ENCODE assay signal across 12 cellular contexts in the genomic region with DNA sequence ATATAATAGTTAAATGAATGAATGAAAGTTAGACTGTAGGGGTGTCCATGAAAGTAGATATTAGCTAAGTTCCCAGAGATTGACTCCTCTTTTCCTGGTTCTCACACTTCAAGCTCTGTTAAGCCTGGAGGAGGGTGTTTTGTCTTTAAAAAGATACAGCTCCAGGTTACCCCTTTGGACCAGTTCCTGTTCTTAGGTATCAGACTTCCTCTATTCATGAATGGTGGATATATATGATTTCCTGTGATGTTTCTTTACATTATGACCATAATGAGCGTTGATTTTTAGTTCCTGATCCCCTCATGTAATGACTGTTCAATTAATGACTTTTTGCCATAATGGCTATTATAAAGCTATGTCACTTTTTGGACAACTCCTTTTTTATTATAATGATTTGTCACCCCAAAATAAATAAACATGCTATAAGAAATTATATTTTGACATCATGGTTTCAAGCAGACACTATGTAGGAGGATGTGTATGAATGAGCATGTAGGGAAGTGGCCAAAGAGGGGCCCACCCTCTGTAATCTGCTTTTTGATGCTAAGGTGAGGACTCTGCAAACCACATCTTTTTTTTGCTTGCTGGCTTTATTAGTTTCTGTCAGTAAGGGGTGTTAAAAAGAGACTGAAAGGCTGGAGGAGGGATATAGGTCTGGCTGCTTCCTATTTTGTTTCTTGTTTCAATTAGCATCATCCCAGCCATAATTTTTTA. TPM values are rescaled to one million over a fixed set of nuclear protein-coding genes. Genes with fewer than 3 reads are reported as not detected.
"Had no signal": no experiment of that assay in that cellular context is flagged by ENCODE, and none has a peak within 500 bp of the region (broad histone marks: within the 10 kb centered on the region; RNA-seq: fewer than 3 reads in every experiment).

No MANE protein-coding gene starts in this region.

RNA-seq across cellular contexts. Expression of gene FCGR1A, which starts 18.2 kb away (rescaled TPM):
- total RNA-seq: activated B cell treated with CpG ODN at 0.5 μM for 24 hours; activated CD4-positive, alpha-beta memory T cell treated with anti-CD3 and anti-CD28 coated beads for 36 hours; activated CD4-positive, alpha-beta T cell treated with anti-CD3 and anti-CD28 coated beads for 36 hours; activated CD4-positive, alpha-beta T cell treated with anti-CD3 and anti-CD28 coated beads, Interleukin-2, amount 10 ng/mL, durations not matched to agents 24 days and 14 days; activated CD4-positive, alpha-beta T cell treated with anti-CD3 and anti-CD28 coated beads, Interleukin-2, amount 10 ng/mL, durations not matched to agents 7 days and 5 days; activated CD8-positive, alpha-beta memory T cell treated with anti-CD3 and anti-CD28 coated beads for 36 hours; activated CD8-positive, alpha-beta T cell treated with anti-CD3 and anti-CD28 coated beads for 36 hours; activated CD8-positive, alpha-beta T cell treated with anti-CD3 and anti-CD28 coated beads, Interleukin-2, amount 10 ng/mL, durations not matched to agents 7 days and 5 days; T-cell; T-helper 1 cell treated with Interleukin-12 subunit alpha and Interleukin-12 subunit beta and Interleukin-4 antibody, amounts not matched to agents 30 ng/mL and 1 ng/mL, for 36 hours; T-helper 2 cell treated with Interferon-gamma antibody and Interleukin-4, amounts not matched to agents 100 ng/mL and 5 ng/mL, for 36 hours; WTC11 had no signal
